ENCODE assay signal across 8 cellular contexts in genomic region chr7:103148994-103149807, GRCh38. TPM values are rescaled to one million over a fixed set of nuclear protein-coding genes. Genes with fewer than 3 reads are reported as not detected.
A peak's percentile ranks its signal among the peaks of the same experiment; 100 is the strongest.
DNase-seq lines count a peak whose midpoint lies in the region; ATAC-seq and TF ChIP-seq lines count a peak whose summit lies in the region.

Gene NAPEPLD, minus strand, starts transcription at chr7:103149099. Its CDS starts 20,323 bp downstream, at chr7:103128776.

- peaks cover 38% of the 10 kb centered on the region for H3K4me1 ChIP-seq in cardiac muscle cell (ENCODE audit: low read depth)
- H3K4me1 ChIP-seq in trophoblast cell (ENCODE audit: control insufficient read depth in 1 of 2, insufficient read depth in 2 of 2, low read length in 2 of 2) = peaks cover 3 to 7% of the 10 kb centered on the region in 2 experiments
- H3K4me1 ChIP-seq in tibial nerve = peaks cover 0 to 22% (median 9%) of the 10 kb centered on the region in 4 donors

- peak; percentile 52 for DNase-seq in GM12864 (ENCODE audit: low read depth)
- DNase-seq in NCI-H1092 treated with DMSO at 0.1 percent for 48 hours (lab: John Stamatoyannopoulos, UW) = peak; percentile 95
- DNase-seq in activated naive CD8-positive, alpha-beta T cell treated with anti-CD3 and anti-CD28 coated beads, Interleukin-2, amount 50 U/mL, for 16 hours (ENCODE audit: low read depth, low spot score) = peak; percentile 38
- peak; percentile 85 to 94 for DNase-seq in cardiac muscle cell (ENCODE audit: low read depth in 1 of 2, low spot score in 1 of 2)
- peak; percentile 75 to 78 for DNase-seq in trophoblast cell
- peak; percentile 71 to 74 for DNase-seq in tibial nerve (ENCODE audit: low spot score in 2 of 2)

- peak within 1 kb of the TSS; percentile 92 for H4K12ac ChIP-seq in trophoblast cell (ENCODE audit: low read depth, low read length)

- no peak within 1 kb of the TSS for H2AK5ac ChIP-seq in trophoblast cell (ENCODE audit: low read length)

- peak; percentile 11 to 64 for TF ChIP-seq EP300 in tibial nerve (IDR thresholded peaks at IDR 0.05)

- no CpG with 5 or more reads among the region's 82 CpGs for WGBS in trophoblast cell (ENCODE audit: extremely low coverage, insufficient coverage, insufficient read length)
- WGBS in tibial nerve, 2 donors = 4 to 5% methylated on average over 30 to 38 of the region's 82 CpGs

- H3K9me3 ChIP-seq in SU-DHL-6 (ENCODE audit: insufficient read depth, low read length) (no peaks in the 10 kb centered on the region), cardiac muscle cell (ENCODE audit: low read depth) (no peaks in the 10 kb centered on the region), trophoblast cell (ENCODE audit: insufficient read depth, low read depth, low read length) (no peaks in the 10 kb centered on the region), tibial nerve (no peaks in the 10 kb centered on the region)

- peak within 1 kb of the TSS; percentile 80 for H3K4ac ChIP-seq in trophoblast cell (ENCODE audit: low read depth, low read length)

- H3K14ac ChIP-seq in trophoblast cell (ENCODE audit: low read length) = peak within 1 kb of the TSS; percentile 97

- peak within 1 kb of the TSS; percentile 63 for H3K27ac ChIP-seq in SU-DHL-6 (ENCODE audit: low read depth, low read length)
- peak within 1 kb of the TSS; percentile 97 for H3K27ac ChIP-seq in cardiac muscle cell
- H3K27ac ChIP-seq in trophoblast cell (ENCODE audit: low read depth, low read length) = peak within 1 kb of the TSS; percentile 95
- H3K27ac ChIP-seq in tibial nerve = peak within 1 kb of the TSS; percentile 94 to 98 (median 98)

- H3K9me2 ChIP-seq in SU-DHL-6 (replicated peaks; ENCODE audit: insufficient read depth, low read length) = no peaks in the 10 kb centered on the region

- H3K18ac ChIP-seq in trophoblast cell (ENCODE audit: low read length) = peak within 1 kb of the TSS; percentile 97

- ATAC-seq in HG02610 (IDR thresholded peaks at IDR 0.05; ENCODE audit: unreplicated experiment) = peak; percentile 85

- peak within 1 kb of the TSS; percentile 87 for H3K4me2 ChIP-seq in SU-DHL-6 (ENCODE audit: low read depth, low read length, poor library complexity, severe bottlenecking)
- H3K4me2 ChIP-seq in trophoblast cell (ENCODE audit: low read length) = peak within 1 kb of the TSS; percentile 63

- peak within 1 kb of the TSS; percentile 93 for H2BK5ac ChIP-seq in trophoblast cell (ENCODE audit: low read depth, low read length, poor library complexity)

- no peak within 1 kb of the TSS for H3K23ac ChIP-seq in trophoblast cell (ENCODE audit: low read length)

- TF ChIP-seq CTCF in GM12864 (IDR thresholded peaks at IDR 0.05; ENCODE audit: low read depth, low read length, missing control alignments) (no peak), SU-DHL-6 (IDR thresholded peaks at IDR 0.05; ENCODE audit: insufficient read depth, low read length, poor library complexity, severe bottlenecking) (no peak), cardiac muscle cell (IDR thresholded peaks at IDR 0.05; ENCODE audit: low read depth, low read length) (no peak), tibial nerve (IDR thresholded peaks at IDR 0.05) (no peak)

- H3K27me3 ChIP-seq in SU-DHL-6 (ENCODE audit: low read length) (no peaks in the 10 kb centered on the region), cardiac muscle cell (no peaks in the 10 kb centered on the region), trophoblast cell (ENCODE audit: insufficient read depth, low read length) (no peaks in the 10 kb centered on the region), tibial nerve (no peaks in the 10 kb centered on the region)

- H4K91ac ChIP-seq in trophoblast cell (ENCODE audit: low read depth, low read length) = peak within 1 kb of the TSS; percentile 97

- no peaks in the 10 kb centered on the region for H4K20me1 ChIP-seq in SU-DHL-6 (ENCODE audit: low read depth, low read length)

- peaks cover 10% of the 10 kb centered on the region for H3K79me1 ChIP-seq in trophoblast cell (ENCODE audit: low read length)

- peak in 1 of 2 donors; percentile 61 for TF ChIP-seq POLR2A in tibial nerve (IDR thresholded peaks at IDR 0.05)

- H2AFZ ChIP-seq in SU-DHL-6 (ENCODE audit: low read depth, low read length, severe bottlenecking) (peak within 1 kb of the TSS; percentile 80), trophoblast cell (ENCODE audit: insufficient read depth, low read length, poor library complexity) (peak within 1 kb of the TSS; percentile 91)

- peak within 1 kb of the TSS; percentile 99 for H4K8ac ChIP-seq in trophoblast cell (ENCODE audit: low read depth, low read length)

- peak within 1 kb of the TSS; percentile 84 for H3K9ac ChIP-seq in SU-DHL-6 (ENCODE audit: low read length)
- peak within 1 kb of the TSS; percentile 87 for H3K9ac ChIP-seq in trophoblast cell (ENCODE audit: low read length)

- peaks cover 15% of the 10 kb centered on the region; the same call in 1 of the 2 replicates for H3F3A ChIP-seq in SU-DHL-6 (ENCODE audit: insufficient read depth)

- H3K79me2 ChIP-seq in SU-DHL-6 (ENCODE audit: insufficient read depth, low read length) (peaks cover 27% of the 10 kb centered on the region; the same call in 1 of the 2 replicates), trophoblast cell (ENCODE audit: control insufficient read depth, insufficient read depth, low read length, poor library complexity) (peaks cover 6% of the 10 kb centered on the region)

- H3K36me3 ChIP-seq in SU-DHL-6 (ENCODE audit: low read length) = no peaks in the 10 kb centered on the region
- no peaks in the 10 kb centered on the region for H3K36me3 ChIP-seq in cardiac muscle cell
- H3K36me3 ChIP-seq in trophoblast cell (ENCODE audit: control insufficient read depth in 1 of 2, insufficient read depth in 2 of 2, low read length in 2 of 2) = no peaks in the 10 kb centered on the region
- no peaks in the 10 kb centered on the region for H3K36me3 ChIP-seq in tibial nerve

- H3K4me3 ChIP-seq in GM12864 (ENCODE audit: low read depth, low read length) = peak within 1 kb of the TSS; percentile 95
- peak within 1 kb of the TSS; percentile 78 for H3K4me3 ChIP-seq in SU-DHL-6 (ENCODE audit: insufficient read depth, low read length, poor library complexity, severe bottlenecking)
- peak within 1 kb of the TSS; percentile 74 for H3K4me3 ChIP-seq in cardiac muscle cell
- peak within 1 kb of the TSS; percentile 87 for H3K4me3 ChIP-seq in trophoblast cell (ENCODE audit: low read depth, low read length)
- H3K4me3 ChIP-seq in tibial nerve = peak within 1 kb of the TSS; percentile 40 to 91 (median 78)

- no peak within 1 kb of the TSS for H2BK12ac ChIP-seq in trophoblast cell (ENCODE audit: low read length)

- peak within 1 kb of the TSS; percentile 95 for H2BK120ac ChIP-seq in trophoblast cell (ENCODE audit: insufficient read depth, low read length, poor library complexity)

RNA-seq across cellular contexts. Expression of gene NAPEPLD, which starts in this region (rescaled TPM):
- total RNA-seq in cardiac muscle cell (7.0 and 9.2 TPM in 2 replicates), tibial nerve (10 to 100 TPM; 10.2 to 22.8 (median 15.4) TPM)
- 15.7 and 20.4 TPM in 2 replicates for polyA plus RNA-seq in cardiac muscle cell
- 2.5 and 2.7 TPM in 2 replicates for polyA plus RNA-seq in trophoblast cell (2013)

Comparison
In these comparisons a context has a peak if more than half of its experiments do, and no peak if none do; other contexts are left out.
1. Peak in every context shown above with its lines: DNase-seq, ATAC-seq, H3K4me3 ChIP-seq and H3K27ac ChIP-seq.
2. DNase-seq: peak in every context shown above with its lines; median percentile 95 in NCI-H1092 treated with DMSO at 0.1 percent for 48 hours; 90 in cardiac muscle cell; 76 in trophoblast cell; 72 in tibial nerve; 52 in GM12864; 38 in activated naive CD8-positive, alpha-beta T cell treated with anti-CD3 and anti-CD28 coated beads, Interleukin-2, amount 50 U/mL, for 16 hours.